1 cellular context compared by ENCODE assay signal in genomic region chr14:102516531-102517411, GRCh38.
TF ChIP-seq lines count a peak whose summit lies in the region.

No MANE protein-coding gene starts in this region.

TF ChIP-seq in HepG2, 621 proteins besides CTCF, POLR2A, EP300 and RAD21 (continued from another document and continues in another):
- TF ChIP-seq ZNF414 (CRISPR knock-in tag; IDR thresholded peaks at IDR 0.05): no peak
- TF ChIP-seq KLF16 (CRISPR knock-in tag; IDR thresholded peaks at IDR 0.05): 0 out of 4 replicates have a peak, but pooled peaks of 1 of the 2 experiments have one; percentile 46
- TF ChIP-seq ZNF879 (CRISPR knock-in tag; IDR thresholded peaks at IDR 0.05): no peak
- peak; percentile 63 for TF ChIP-seq PITX1 (CRISPR knock-in tag; IDR thresholded peaks at IDR 0.05)
- TF ChIP-seq RAD51 (IDR thresholded peaks at IDR 0.05; ENCODE audit: borderline replicate concordance): no peak
- TF ChIP-seq KLF9 (CRISPR knock-in tag; IDR thresholded peaks at IDR 0.05; ENCODE audit: low read depth): no peak
- TF ChIP-seq KLF6 (CRISPR knock-in tag; IDR thresholded peaks at IDR 0.05): no peak; the same call in 1 of the 2 replicates
- TF ChIP-seq REXO4 (CRISPR knock-in tag; IDR thresholded peaks at IDR 0.05; ENCODE audit: borderline replicate concordance): no peak
- no peak for TF ChIP-seq MIER3 (CRISPR knock-in tag; IDR thresholded peaks at IDR 0.05; ENCODE audit: borderline replicate concordance)
- no peak for TF ChIP-seq TCF7L2 (IDR thresholded peaks at IDR 0.05; ENCODE audit: low read depth, low read length)
- peak; percentile 81; the same call in 1 of the 2 replicates for TF ChIP-seq HNF1B (CRISPR knock-in tag; IDR thresholded peaks at IDR 0.05)
- no peak for TF ChIP-seq SNAPC2 (CRISPR knock-in tag; IDR thresholded peaks at IDR 0.05)
- TF ChIP-seq TCF7 (IDR thresholded peaks at IDR 0.05; ENCODE audit: low read depth): no peak
- TF ChIP-seq ZNF543 (CRISPR knock-in tag; IDR thresholded peaks at IDR 0.05): peak; percentile 71; the same call in 1 of the 2 replicates
- no peak for TF ChIP-seq HCFC1 (IDR thresholded peaks at IDR 0.05; ENCODE audit: low read depth, low read length)
- peak; percentile 64 for TF ChIP-seq PHF8 (CRISPR knock-in tag; IDR thresholded peaks at IDR 0.05)
- 0 out of 2 replicates have a peak, but pooled peaks have one; percentile 32 for TF ChIP-seq CBFB (CRISPR knock-in tag; IDR thresholded peaks at IDR 0.05)
- no peak for TF ChIP-seq JDP2 (CRISPR knock-in tag; IDR thresholded peaks at IDR 0.05; ENCODE audit: borderline replicate concordance)
- peak; percentile 72 for TF ChIP-seq MAX (IDR thresholded peaks at IDR 0.05)
- TF ChIP-seq NR2F6 (IDR thresholded peaks at IDR 0.05): no peak
- TF ChIP-seq NR2F6 (CRISPR knock-in tag; IDR thresholded peaks at IDR 0.05): peak; percentile 47; the same call in 1 of the 2 replicates
- TF ChIP-seq ZNF674 (CRISPR knock-in tag; IDR thresholded peaks at IDR 0.05; ENCODE audit: low read depth): no peak
- TF ChIP-seq WIZ (CRISPR knock-in tag; IDR thresholded peaks at IDR 0.05): peak; percentile 41; the same call in 1 of the 2 replicates
- TF ChIP-seq ZNF564 (CRISPR knock-in tag; IDR thresholded peaks at IDR 0.05): no peak
- no peak for TF ChIP-seq FOXP4 (CRISPR knock-in tag; IDR thresholded peaks at IDR 0.05)
- peak; percentile 80; the same call in 1 of the 2 replicates for TF ChIP-seq NFKB2 (CRISPR knock-in tag; IDR thresholded peaks at IDR 0.05; ENCODE audit: borderline replicate concordance)
- TF ChIP-seq FIP1L1 (IDR thresholded peaks at IDR 0.05; ENCODE audit: borderline replicate concordance, insufficient read depth, low read depth, low read length): no peak
- no peak for TF ChIP-seq DRAP1 (CRISPR knock-in tag; IDR thresholded peaks at IDR 0.05)
- no peak for TF ChIP-seq NFATC3 (CRISPR knock-in tag; IDR thresholded peaks at IDR 0.05)
- TF ChIP-seq MLLT10 (CRISPR knock-in tag; IDR thresholded peaks at IDR 0.05): no peak
- TF ChIP-seq ZNF607 (CRISPR knock-in tag; IDR thresholded peaks at IDR 0.05; ENCODE audit: borderline replicate concordance): peak; percentile 63; the same call in 1 of the 2 replicates
- no peak for TF ChIP-seq ZNF75D (CRISPR knock-in tag; IDR thresholded peaks at IDR 0.05; ENCODE audit: borderline replicate concordance)
- TF ChIP-seq ZNF761 (CRISPR knock-in tag; conservative IDR thresholded peaks at IDR 0.05): peak; percentile 59; the same call in 1 of the 2 replicates
- TF ChIP-seq MTA1 (CRISPR knock-in tag; IDR thresholded peaks at IDR 0.05; ENCODE audit: borderline replicate concordance): no peak
- TF ChIP-seq AGO2 (optimal IDR thresholded peaks at IDR 0.05; ENCODE audit: low read depth, low read length): no peak
- no peak for TF ChIP-seq ZMAT5 (CRISPR knock-in tag; IDR thresholded peaks at IDR 0.05; ENCODE audit: borderline replicate concordance, low read depth)
- TF ChIP-seq ZNF512 (CRISPR knock-in tag; IDR thresholded peaks at IDR 0.05): 0 out of 2 replicates have a peak, but pooled peaks have one; percentile 30
- TF ChIP-seq ZNF501 (CRISPR knock-in tag; IDR thresholded peaks at IDR 0.05): peak; percentile 46; the same call in 1 of the 2 replicates
- no peak; the same call in 1 of the 2 replicates for TF ChIP-seq TP53 (CRISPR knock-in tag; conservative IDR thresholded peaks at IDR 0.05)
- no peak for TF ChIP-seq ZBTB39 (CRISPR knock-in tag; IDR thresholded peaks at IDR 0.05)
- peak; percentile 65; the same call in 1 of the 2 replicates for TF ChIP-seq HINFP (CRISPR knock-in tag; IDR thresholded peaks at IDR 0.05; ENCODE audit: low read depth)
- peak; percentile 51; the same call in 1 of the 2 replicates for TF ChIP-seq ZNF614 (CRISPR knock-in tag; IDR thresholded peaks at IDR 0.05; ENCODE audit: borderline replicate concordance)
- TF ChIP-seq KDM3A (CRISPR knock-in tag; IDR thresholded peaks at IDR 0.05; ENCODE audit: low read depth): peak; percentile 89; the same call in 1 of the 2 replicates
- peak; percentile 81 for TF ChIP-seq ARID4A (CRISPR knock-in tag; IDR thresholded peaks at IDR 0.05; ENCODE audit: borderline replicate concordance)
- no peak for TF ChIP-seq SP2 (CRISPR knock-in tag; IDR thresholded peaks at IDR 0.05)
- peak; percentile 63; the same call in 1 of the 2 replicates for TF ChIP-seq ZBTB14 (CRISPR knock-in tag; IDR thresholded peaks at IDR 0.05)
- TF ChIP-seq SMARCC2 (IDR thresholded peaks at IDR 0.05): no peak
